In genomic region chr3:99938270-99938955, GRCh38 we compare ENCODE assay signal across 9 cellular contexts.
A peak's percentile ranks its signal among the peaks of the same experiment; 100 is the strongest.
DNase-seq lines count a peak whose midpoint lies in the region; ATAC-seq, FAIRE-seq and TF ChIP-seq lines count a peak whose summit lies in the region.
"Had no signal": no experiment of that assay in that cellular context is flagged by ENCODE, and none has a peak within 500 bp of the region (broad histone marks: within the 10 kb centered on the region; RNA-seq: fewer than 3 reads in every experiment).

No MANE protein-coding gene starts in this region.

- ATAC-seq in HG02798 (IDR thresholded peaks at IDR 0.05; ENCODE audit: poor library complexity, unreplicated experiment): peak; percentile 15
- ATAC-seq in CD4-positive, alpha-beta T cell (ENCODE audit: poor library complexity): no peak
- no peak for ATAC-seq in GM21526 (IDR thresholded peaks at IDR 0.05; ENCODE audit: low FRiP score, unreplicated experiment)

- TF ChIP-seq POLR2A in GM12891 (IDR thresholded peaks at IDR 0.05; ENCODE audit: low read depth, low read length) (no peak), Peyer's patch (IDR thresholded peaks at IDR 0.05) (no peak)

- TF ChIP-seq CTCF in nephron (IDR thresholded peaks at IDR 0.05; ENCODE audit: unreplicated experiment in 3 of 3): no peak
- no peak for TF ChIP-seq CTCF in Peyer's patch (IDR thresholded peaks at IDR 0.05)
- no peak for TF ChIP-seq CTCF in endothelial cell (IDR thresholded peaks at IDR 0.05; ENCODE audit: unreplicated experiment)
- TF ChIP-seq CTCF in CD4-positive, alpha-beta T cell (IDR thresholded peaks at IDR 0.05): no peak

- intact Hi-C loops in CD4-positive, alpha-beta T cell (cut with DNase I, micrococcal nuclease): no loop called here

- H3K4me1 ChIP-seq in Peyer's patch: peaks cover 0 to 22% (median 2%) of the 10 kb centered on the region in 4 donors

- DNase-seq in GM12891 (ENCODE audit: insufficient read length, low spot score) (no peak), Peyer's patch (no peak), endothelial cell (ENCODE audit: low spot score) (no peak)
- DNase-seq in activated naive CD8-positive, alpha-beta T cell treated with anti-CD3 and anti-CD28 coated beads for 36 hours: no peak
- DNase-seq in CD4-positive, alpha-beta T cell: no peak

- H3K27me3 ChIP-seq in Peyer's patch: no peaks in the 10 kb centered on the region
- no peaks in the 10 kb centered on the region for H3K27me3 ChIP-seq in CD4-positive, alpha-beta T cell (ENCODE audit: control insufficient read depth, insufficient read depth, low read length)
- H3K27me3 ChIP-seq: tibial nerve had no signal

- H3K4me1 Mint-ChIP-seq in activated naive CD8-positive, alpha-beta T cell treated with anti-CD3 and anti-CD28 coated beads for 36 hours: peaks cover 42% of the 10 kb centered on the region
- peaks cover 28% of the 10 kb centered on the region for H3K4me1 Mint-ChIP-seq in nephron
- H3K4me1 Mint-ChIP-seq in endothelial cell (ENCODE audit: unreplicated experiment): peaks cover 22% of the 10 kb centered on the region
- H3K4me1 Mint-ChIP-seq in CD4-positive, alpha-beta T cell (ENCODE audit: low read depth): peaks cover 5% of the 10 kb centered on the region

- POLR2A ChIA-PET in CD4-positive, alpha-beta T cell (lab: Charles Lee): no interaction called here

- peak overlapping the region; percentile 22 for H3K4me3 Mint-ChIP-seq in activated naive CD8-positive, alpha-beta T cell treated with anti-CD3 and anti-CD28 coated beads for 36 hours
- H3K4me3 Mint-ChIP-seq in nephron (no peak overlapping the region), endothelial cell (ENCODE audit: unreplicated experiment) (no peak overlapping the region)
- no peak overlapping the region for H3K4me3 Mint-ChIP-seq in CD4-positive, alpha-beta T cell

- H3K36me3 ChIP-seq in Peyer's patch: no peaks in the 10 kb centered on the region
- H3K36me3 ChIP-seq: tibial nerve had no signal

- H3K27ac Mint-ChIP-seq in activated naive CD8-positive, alpha-beta T cell treated with anti-CD3 and anti-CD28 coated beads for 36 hours: peak overlapping the region; percentile 83
- H3K27ac Mint-ChIP-seq in nephron: peak overlapping the region in 2 of 3 experiments; percentile 69 to 70
- no peak overlapping the region for H3K27ac Mint-ChIP-seq in endothelial cell (ENCODE audit: unreplicated experiment)
- no peak overlapping the region for H3K27ac Mint-ChIP-seq in CD4-positive, alpha-beta T cell

- H3K9me3 ChIP-seq in Peyer's patch: no peaks in the 10 kb centered on the region
- no peaks in the 10 kb centered on the region for H3K9me3 ChIP-seq in CD4-positive, alpha-beta T cell (ENCODE audit: control insufficient read depth, low read length)
- H3K9me3 ChIP-seq: tibial nerve had no signal

- H3K36me3 Mint-ChIP-seq in activated naive CD8-positive, alpha-beta T cell treated with anti-CD3 and anti-CD28 coated beads for 36 hours: peaks cover 23% of the 10 kb centered on the region
- no peaks in the 10 kb centered on the region for H3K36me3 Mint-ChIP-seq in nephron (ENCODE audit: low read depth)
- H3K36me3 Mint-ChIP-seq in endothelial cell (ENCODE audit: low read depth, unreplicated experiment): no peaks in the 10 kb centered on the region
- no peaks in the 10 kb centered on the region for H3K36me3 Mint-ChIP-seq in CD4-positive, alpha-beta T cell (ENCODE audit: low read depth)

- no peaks in the 10 kb centered on the region for H3K9me3 Mint-ChIP-seq in activated naive CD8-positive, alpha-beta T cell treated with anti-CD3 and anti-CD28 coated beads for 36 hours
- no peaks in the 10 kb centered on the region for H3K9me3 Mint-ChIP-seq in nephron
- no peaks in the 10 kb centered on the region for H3K9me3 Mint-ChIP-seq in endothelial cell (ENCODE audit: unreplicated experiment)
- H3K9me3 Mint-ChIP-seq in CD4-positive, alpha-beta T cell: no peaks in the 10 kb centered on the region

- CTCF ChIA-PET in CD4-positive, alpha-beta T cell (lab: Charles Lee): no interaction called here

- H3K27me3 Mint-ChIP-seq in activated naive CD8-positive, alpha-beta T cell treated with anti-CD3 and anti-CD28 coated beads for 36 hours: no peaks in the 10 kb centered on the region
- H3K27me3 Mint-ChIP-seq in nephron (ENCODE audit: low read depth) (no peaks in the 10 kb centered on the region), endothelial cell (ENCODE audit: unreplicated experiment) (no peaks in the 10 kb centered on the region)
- no peaks in the 10 kb centered on the region for H3K27me3 Mint-ChIP-seq in CD4-positive, alpha-beta T cell

- H3K27ac ChIP-seq in Peyer's patch: peak overlapping the region in 1 of 4 donors; percentile 24
- no peak overlapping the region for H3K27ac ChIP-seq in CD4-positive, alpha-beta T cell (ENCODE audit: low read depth, low read length)

- H3K4me3 ChIP-seq in Peyer's patch: no peak overlapping the region
- H3K4me3 ChIP-seq: tibial nerve had no signal

- peak; percentile 67 for FAIRE-seq in GM12891 (lab: Jason Lieb, UNC)

TF ChIP-seq in GM12891, 5 proteins besides CTCF, POLR2A, EP300 and RAD21:
- TF ChIP-seq SPI1 (IDR thresholded peaks at IDR 0.05; ENCODE audit: low read depth, low read length) (no peak), PAX5 (IDR thresholded peaks at IDR 0.05; ENCODE audit: insufficient read depth, low read length, severe bottlenecking) (no peak), TAF1 (IDR thresholded peaks at IDR 0.05; ENCODE audit: low read depth, low read length) (no peak), POU2F2 (IDR thresholded peaks at IDR 0.05; ENCODE audit: low read depth, low read length) (no peak), POLR2AphosphoS5 (IDR thresholded peaks at IDR 0.05; ENCODE audit: low read depth, low read length) (no peak)

Comparison
In these comparisons a context has a peak if more than half of its experiments do, and no peak if none do; other contexts are left out.
1. H3K27ac Mint-ChIP-seq: peak in activated naive CD8-positive, alpha-beta T cell treated with anti-CD3 and anti-CD28 coated beads for 36 hours (single experiment) and nephron (2 of 3); none in endothelial cell (single experiment) and CD4-positive, alpha-beta T cell (single experiment).